In the genomic region with DNA sequence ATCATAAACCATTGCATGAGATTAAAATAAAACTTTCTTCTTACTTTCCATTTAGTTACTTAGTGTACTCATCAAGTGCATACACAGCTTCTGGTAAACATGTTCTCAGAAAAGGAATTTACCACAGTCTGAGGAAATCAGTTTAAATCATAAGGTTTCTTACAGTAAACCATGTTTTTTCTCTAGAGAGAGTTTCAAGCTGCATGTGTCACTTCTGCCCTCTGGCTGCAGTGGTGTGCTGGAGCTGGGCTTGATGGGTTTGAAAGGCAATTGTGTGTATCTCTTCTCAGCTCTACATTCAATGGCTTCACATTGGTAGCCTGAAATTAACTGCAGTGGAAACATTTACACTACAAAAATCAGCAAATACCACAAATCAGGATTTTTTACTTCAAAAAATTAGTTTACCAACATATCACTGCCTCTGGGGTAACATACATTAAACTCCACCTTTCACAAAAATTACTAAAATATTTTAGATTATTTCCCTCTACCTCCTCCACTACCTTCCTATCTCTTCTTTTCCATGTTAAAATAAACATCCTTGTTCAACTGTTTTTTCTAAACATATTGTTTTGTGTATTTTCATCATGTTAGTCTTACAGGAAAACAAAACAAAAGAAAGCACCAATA, we compare ENCODE assay signal across 8 cellular contexts.
DNase-seq lines count a peak whose midpoint lies in the region; ATAC-seq and TF ChIP-seq lines count a peak whose summit lies in the region.

No MANE protein-coding gene starts in this region.

- H3K4me3 Mint-ChIP-seq in stimulated activated memory B cell treated with anti-CD40 and anti-IgM and Interleukin-4, amounts not matched to agents 10 μg/mL and 1 μg/mL and 100 μg/mL, for 72 hours = no peak overlapping the region
- no peak overlapping the region for H3K4me3 Mint-ChIP-seq in CD8-positive, alpha-beta T cell

- POLR2A ChIA-PET in CD8-positive, alpha-beta T cell (lab: Charles Lee) = no interaction called here

- no peaks in the 10 kb centered on the region for H3K36me3 ChIP-seq in CD8-positive, alpha-beta T cell (ENCODE audit: insufficient read depth, low read length)

- no peak overlapping the region for H3K27ac Mint-ChIP-seq in stimulated activated memory B cell treated with anti-CD40 and anti-IgM and Interleukin-4, amounts not matched to agents 10 μg/mL and 1 μg/mL and 100 μg/mL, for 72 hours
- H3K27ac Mint-ChIP-seq in CD8-positive, alpha-beta T cell = no peak overlapping the region

- H3K27ac ChIP-seq in CD8-positive, alpha-beta T cell (ENCODE audit: low read depth, low read length) = no peak overlapping the region

- CTCF ChIA-PET in CD8-positive, alpha-beta T cell (lab: Charles Lee) = no interaction called here

- no peaks in the 10 kb centered on the region for H3K4me1 ChIP-seq in CD8-positive, alpha-beta T cell (ENCODE audit: insufficient read depth, low read length)

- ATAC-seq in stimulated activated memory B cell treated with anti-CD40 and anti-IgM and Interleukin-4, amounts not matched to agents 10 μg/mL and 1 μg/mL and 100 μg/mL, for 72 hours = no peak
- ATAC-seq in HG03439 (IDR thresholded peaks at IDR 0.05; ENCODE audit: unreplicated experiment) = no peak
- no peak for ATAC-seq in CD8-positive, alpha-beta T cell

- H3K27me3 Mint-ChIP-seq in stimulated activated memory B cell treated with anti-CD40 and anti-IgM and Interleukin-4, amounts not matched to agents 10 μg/mL and 1 μg/mL and 100 μg/mL, for 72 hours = no peaks in the 10 kb centered on the region
- no peaks in the 10 kb centered on the region for H3K27me3 Mint-ChIP-seq in CD8-positive, alpha-beta T cell (ENCODE audit: low read depth)

- intact Hi-C loops in CD8-positive, alpha-beta T cell (cut with DNase I, micrococcal nuclease) = no loop called here

- H3K27me3 ChIP-seq in CD8-positive, alpha-beta T cell (ENCODE audit: insufficient read depth, low read length) = no peaks in the 10 kb centered on the region

- no peaks in the 10 kb centered on the region for H3K9me3 Mint-ChIP-seq in stimulated activated memory B cell treated with anti-CD40 and anti-IgM and Interleukin-4, amounts not matched to agents 10 μg/mL and 1 μg/mL and 100 μg/mL, for 72 hours
- no peaks in the 10 kb centered on the region for H3K9me3 Mint-ChIP-seq in CD8-positive, alpha-beta T cell

- no peaks in the 10 kb centered on the region for H3K4me1 Mint-ChIP-seq in stimulated activated memory B cell treated with anti-CD40 and anti-IgM and Interleukin-4, amounts not matched to agents 10 μg/mL and 1 μg/mL and 100 μg/mL, for 72 hours
- H3K4me1 Mint-ChIP-seq in CD8-positive, alpha-beta T cell (ENCODE audit: low read depth) = no peaks in the 10 kb centered on the region

- peak in 2 of 3 experiments; percentile 26 to 74 for DNase-seq in NCI-H1417 (lab: John Stamatoyannopoulos, UW)
- no peak for DNase-seq in NCI-H1417 treated with DMSO at 0.1 percent for 48 hours (lab: John Stamatoyannopoulos, UW)
- peak; percentile 46 for DNase-seq in NCI-H226
- DNase-seq in fibroblast of pulmonary artery (ENCODE audit: low read depth) = peak; percentile 44
- DNase-seq in putamen (ENCODE audit: low spot score) = peak; percentile 60
- no peak for DNase-seq in CD8-positive, alpha-beta T cell

- no peaks in the 10 kb centered on the region for H3K36me3 Mint-ChIP-seq in stimulated activated memory B cell treated with anti-CD40 and anti-IgM and Interleukin-4, amounts not matched to agents 10 μg/mL and 1 μg/mL and 100 μg/mL, for 72 hours
- no peaks in the 10 kb centered on the region for H3K36me3 Mint-ChIP-seq in CD8-positive, alpha-beta T cell

- no peak overlapping the region for H3K4me3 ChIP-seq in fibroblast of pulmonary artery (replicated peaks; ENCODE audit: low read depth, low read length)
- no peak overlapping the region for H3K4me3 ChIP-seq in CD8-positive, alpha-beta T cell (ENCODE audit: low read depth, low read length)

- peak; percentile 55 for TF ChIP-seq CTCF in fibroblast of pulmonary artery (IDR thresholded peaks at IDR 0.05; ENCODE audit: low read length, missing control alignments)
- TF ChIP-seq CTCF in CD8-positive, alpha-beta T cell (IDR thresholded peaks at IDR 0.05) = no peak

- no peaks in the 10 kb centered on the region for H3K9me3 ChIP-seq in CD8-positive, alpha-beta T cell (ENCODE audit: low read length)

Comparison
In these comparisons a context has a peak if more than half of its experiments do, and no peak if none do; other contexts are left out.
1. DNase-seq: peak in NCI-H1417 (2 of 3), NCI-H226 (single experiment), fibroblast of pulmonary artery (single experiment) and putamen (single experiment); none in NCI-H1417 treated with DMSO at 0.1 percent for 48 hours (single experiment) and CD8-positive, alpha-beta T cell (0 of 7).